Comparison of ENCODE assay signal across 1 cellular context in genomic region chr10:31318854-31319601, GRCh38.
TF ChIP-seq lines count a peak whose summit lies in the region.

Gene ZEB1, plus strand, starts transcription at chr10:31319216. Its CDS starts 19 bp downstream, at chr10:31319235.

TF ChIP-seq in HepG2, 621 proteins besides CTCF, POLR2A, EP300 and RAD21 (continued from another document and continues in another):
- TF ChIP-seq HNF1B (CRISPR knock-in tag; IDR thresholded peaks at IDR 0.05) (no peak), ZNF44 (CRISPR knock-in tag; IDR thresholded peaks at IDR 0.05) (no peak), GTF2F1 (IDR thresholded peaks at IDR 0.05; ENCODE audit: low read length) (no peak), ASH2L (IDR thresholded peaks at IDR 0.05; ENCODE audit: insufficient read length, low read depth, low read length) (peak; percentile 57), ZNF788 (CRISPR knock-in tag; IDR thresholded peaks at IDR 0.05; ENCODE audit: borderline replicate concordance) (0 out of 2 replicates have a peak, but pooled peaks have one; percentile 8), ATF6 (CRISPR knock-in tag; conservative IDR thresholded peaks at IDR 0.05) (no peak), ZNF503 (CRISPR knock-in tag; IDR thresholded peaks at IDR 0.05) (no peak), POGZ (CRISPR knock-in tag; IDR thresholded peaks at IDR 0.05) (no peak), ZFP36L1 (CRISPR knock-in tag; IDR thresholded peaks at IDR 0.05) (peak; percentile 57; the same call in 1 of the 2 replicates), KDM5A (IDR thresholded peaks at IDR 0.05; ENCODE audit: borderline replicate concordance, low read length) (peak; percentile 83; the same call in 1 of the 2 replicates), ATF5 (CRISPR knock-in tag; IDR thresholded peaks at IDR 0.05; ENCODE audit: low read depth) (0 out of 2 replicates have a peak, but pooled peaks have one; percentile 13), ZNF343 (CRISPR knock-in tag; IDR thresholded peaks at IDR 0.05) (no peak), ZBTB8A (CRISPR knock-in tag; IDR thresholded peaks at IDR 0.05; ENCODE audit: borderline replicate concordance, low read depth) (no peak), KLF12 (CRISPR knock-in tag; IDR thresholded peaks at IDR 0.05; ENCODE audit: borderline replicate concordance) (no peak), ZNF260 (CRISPR knock-in tag; IDR thresholded peaks at IDR 0.05; ENCODE audit: borderline replicate concordance, low read depth) (no peak), SAP130 (CRISPR knock-in tag; IDR thresholded peaks at IDR 0.05; ENCODE audit: low read depth) (peak; percentile 74), SRSF1 (optimal IDR thresholded peaks at IDR 0.05; ENCODE audit: low read depth, low read length) (no peak), KDM1A (CRISPR knock-in tag; IDR thresholded peaks at IDR 0.05) (0 out of 2 replicates have a peak, but pooled peaks have one; percentile 27), RARA (CRISPR knock-in tag; IDR thresholded peaks at IDR 0.05) (0 out of 2 replicates have a peak, but pooled peaks have one; percentile 4), NPAS2 (CRISPR knock-in tag; IDR thresholded peaks at IDR 0.05; ENCODE audit: borderline replicate concordance) (no peak), ATF3 (CRISPR knock-in tag; IDR thresholded peaks at IDR 0.05) (no peak), PAX8 (CRISPR knock-in tag; IDR thresholded peaks at IDR 0.05; ENCODE audit: borderline replicate concordance) (no peak), ZNF747 (CRISPR knock-in tag; IDR thresholded peaks at IDR 0.05; ENCODE audit: borderline replicate concordance) (no peak), CBX5 (CRISPR knock-in tag; IDR thresholded peaks at IDR 0.05; ENCODE audit: borderline replicate concordance) (no peak), GABPB1 (CRISPR knock-in tag; IDR thresholded peaks at IDR 0.05) (peak; percentile 65), BATF2 (CRISPR knock-in tag; IDR thresholded peaks at IDR 0.05) (no peak), ZMAT5 (CRISPR knock-in tag; IDR thresholded peaks at IDR 0.05; ENCODE audit: borderline replicate concordance, low read depth) (no peak), KAT2B (IDR thresholded peaks at IDR 0.05; ENCODE audit: borderline replicate concordance, low read depth, low read length) (no peak), ZNF253 (CRISPR knock-in tag; IDR thresholded peaks at IDR 0.05; ENCODE audit: borderline replicate concordance) (no peak), ZBTB44 (CRISPR knock-in tag; IDR thresholded peaks at IDR 0.05) (no peak), KDM3A (CRISPR knock-in tag; IDR thresholded peaks at IDR 0.05; ENCODE audit: low read depth) (no peak), SOX13 (IDR thresholded peaks at IDR 0.05) (no peak), SOX13 (CRISPR knock-in tag; conservative IDR thresholded peaks at IDR 0.05 in 1 of 2, IDR thresholded peaks at IDR 0.05 in 1 of 2) (no peak), MATR3 (CRISPR knock-in tag; IDR thresholded peaks at IDR 0.05) (no peak)
- TF ChIP-seq, protein P1, sequence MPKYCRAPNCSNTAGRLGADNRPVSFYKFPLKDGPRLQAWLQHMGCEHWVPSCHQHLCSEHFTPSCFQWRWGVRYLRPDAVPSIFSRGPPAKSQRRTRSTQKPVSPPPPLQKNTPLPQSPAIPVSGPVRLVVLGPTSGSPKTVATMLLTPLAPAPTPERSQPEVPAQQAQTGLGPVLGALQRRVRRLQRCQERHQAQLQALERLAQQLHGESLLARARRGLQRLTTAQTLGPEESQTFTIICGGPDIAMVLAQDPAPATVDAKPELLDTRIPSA (CRISPR knock-in tag; IDR thresholded peaks at IDR 0.05; ENCODE audit: borderline replicate concordance), result no peak
- TF ChIP-seq, protein P2, sequence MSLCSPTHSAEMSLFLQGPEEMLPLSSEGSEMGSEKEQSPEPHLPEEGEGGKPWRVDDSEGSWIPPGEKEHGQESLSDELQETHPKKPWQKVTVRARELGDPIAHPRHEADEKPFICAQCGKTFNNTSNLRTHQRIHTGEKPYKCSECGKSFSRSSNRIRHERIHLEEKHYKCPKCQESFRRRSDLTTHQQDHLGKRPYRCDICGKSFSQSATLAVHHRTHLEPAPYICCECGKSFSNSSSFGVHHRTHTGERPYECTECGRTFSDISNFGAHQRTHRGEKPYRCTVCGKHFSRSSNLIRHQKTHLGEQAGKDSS (CRISPR knock-in tag; IDR thresholded peaks at IDR 0.05; ENCODE audit: borderline replicate concordance, low read depth), result no peak
- TF ChIP-seq, protein P3, sequence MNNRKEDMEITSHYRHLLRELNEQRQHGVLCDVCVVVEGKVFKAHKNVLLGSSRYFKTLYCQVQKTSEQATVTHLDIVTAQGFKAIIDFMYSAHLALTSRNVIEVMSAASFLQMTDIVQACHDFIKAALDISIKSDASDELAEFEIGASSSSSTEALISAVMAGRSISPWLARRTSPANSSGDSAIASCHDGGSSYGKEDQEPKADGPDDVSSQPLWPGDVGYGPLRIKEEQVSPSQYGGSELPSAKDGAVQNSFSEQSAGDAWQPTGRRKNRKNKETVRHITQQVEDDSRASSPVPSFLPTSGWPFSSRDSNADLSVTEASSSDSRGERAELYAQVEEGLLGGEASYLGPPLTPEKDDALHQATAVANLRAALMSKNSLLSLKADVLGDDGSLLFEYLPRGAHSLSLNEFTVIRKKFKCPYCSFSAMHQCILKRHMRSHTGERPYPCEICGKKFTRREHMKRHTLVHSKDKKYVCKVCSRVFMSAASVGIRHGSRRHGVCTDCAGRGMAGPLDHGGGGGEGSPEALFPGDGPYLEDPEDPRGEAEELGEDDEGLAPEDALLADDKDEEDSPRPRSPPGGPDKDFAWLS (CRISPR knock-in tag; IDR thresholded peaks at IDR 0.05; ENCODE audit: borderline replicate concordance), result no peak
- TF ChIP-seq, protein P4, sequence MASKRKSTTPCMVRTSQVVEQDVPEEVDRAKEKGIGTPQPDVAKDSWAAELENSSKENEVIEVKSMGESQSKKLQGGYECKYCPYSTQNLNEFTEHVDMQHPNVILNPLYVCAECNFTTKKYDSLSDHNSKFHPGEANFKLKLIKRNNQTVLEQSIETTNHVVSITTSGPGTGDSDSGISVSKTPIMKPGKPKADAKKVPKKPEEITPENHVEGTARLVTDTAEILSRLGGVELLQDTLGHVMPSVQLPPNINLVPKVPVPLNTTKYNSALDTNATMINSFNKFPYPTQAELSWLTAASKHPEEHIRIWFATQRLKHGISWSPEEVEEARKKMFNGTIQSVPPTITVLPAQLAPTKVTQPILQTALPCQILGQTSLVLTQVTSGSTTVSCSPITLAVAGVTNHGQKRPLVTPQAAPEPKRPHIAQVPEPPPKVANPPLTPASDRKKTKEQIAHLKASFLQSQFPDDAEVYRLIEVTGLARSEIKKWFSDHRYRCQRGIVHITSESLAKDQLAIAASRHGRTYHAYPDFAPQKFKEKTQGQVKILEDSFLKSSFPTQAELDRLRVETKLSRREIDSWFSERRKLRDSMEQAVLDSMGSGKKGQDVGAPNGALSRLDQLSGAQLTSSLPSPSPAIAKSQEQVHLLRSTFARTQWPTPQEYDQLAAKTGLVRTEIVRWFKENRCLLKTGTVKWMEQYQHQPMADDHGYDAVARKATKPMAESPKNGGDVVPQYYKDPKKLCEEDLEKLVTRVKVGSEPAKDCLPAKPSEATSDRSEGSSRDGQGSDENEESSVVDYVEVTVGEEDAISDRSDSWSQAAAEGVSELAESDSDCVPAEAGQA (IDR thresholded peaks at IDR 0.05; ENCODE audit: low read depth), result no peak
- TF ChIP-seq, protein P4 (CRISPR knock-in tag; IDR thresholded peaks at IDR 0.05; ENCODE audit: borderline replicate concordance), result no peak
- TF ChIP-seq, protein P5, sequence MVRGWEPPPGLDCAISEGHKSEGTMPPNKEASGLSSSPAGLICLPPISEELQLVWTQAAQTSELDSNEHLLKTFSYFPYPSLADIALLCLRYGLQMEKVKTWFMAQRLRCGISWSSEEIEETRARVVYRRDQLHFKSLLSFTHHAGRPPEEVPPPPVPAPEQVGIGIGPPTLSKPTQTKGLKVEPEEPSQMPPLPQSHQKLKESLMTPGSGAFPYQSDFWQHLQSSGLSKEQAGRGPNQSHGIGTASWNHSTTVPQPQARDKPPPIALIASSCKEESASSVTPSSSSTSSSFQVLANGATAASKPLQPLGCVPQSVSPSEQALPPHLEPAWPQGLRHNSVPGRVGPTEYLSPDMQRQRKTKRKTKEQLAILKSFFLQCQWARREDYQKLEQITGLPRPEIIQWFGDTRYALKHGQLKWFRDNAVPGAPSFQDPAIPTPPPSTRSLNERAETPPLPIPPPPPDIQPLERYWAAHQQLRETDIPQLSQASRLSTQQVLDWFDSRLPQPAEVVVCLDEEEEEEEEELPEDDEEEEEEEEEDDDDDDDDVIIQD (CRISPR knock-in tag; IDR thresholded peaks at IDR 0.05; ENCODE audit: low read depth), result no peak
